In genomic region chr7:135281363-135281949, GRCh38 we compare ENCODE assay signal across 1 cellular context.
TF ChIP-seq lines count a peak whose summit lies in the region.

No MANE protein-coding gene starts in this region.

TF ChIP-seq in K562, 482 proteins besides CTCF, POLR2A, EP300 and RAD21 (continued from another document):
- no peak for TF ChIP-seq PBX2 (CRISPR knock-in tag; IDR thresholded peaks at IDR 0.05; ENCODE audit: low read depth)
- peak; percentile 48; the same call in 1 of the 2 replicates for TF ChIP-seq PBX2 (tag; conservative IDR thresholded peaks at IDR 0.05; ENCODE audit: low read depth)
- TF ChIP-seq NFATC3 (IDR thresholded peaks at IDR 0.05) = no peak
- TF ChIP-seq MBD2 (IDR thresholded peaks at IDR 0.05; ENCODE audit: borderline replicate concordance, low read depth) = no peak
- TF ChIP-seq, protein P1, sequence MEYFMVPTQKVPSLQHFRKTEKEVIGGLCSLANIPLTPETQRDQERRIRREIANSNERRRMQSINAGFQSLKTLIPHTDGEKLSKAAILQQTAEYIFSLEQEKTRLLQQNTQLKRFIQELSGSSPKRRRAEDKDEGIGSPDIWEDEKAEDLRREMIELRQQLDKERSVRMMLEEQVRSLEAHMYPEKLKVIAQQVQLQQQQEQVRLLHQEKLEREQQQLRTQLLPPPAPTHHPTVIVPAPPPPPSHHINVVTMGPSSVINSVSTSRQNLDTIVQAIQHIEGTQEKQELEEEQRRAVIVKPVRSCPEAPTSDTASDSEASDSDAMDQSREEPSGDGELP (CRISPR knock-in tag; IDR thresholded peaks at IDR 0.05; ENCODE audit: borderline replicate concordance) = no peak
- 0 out of 2 replicates have a peak, but pooled peaks have one; percentile 25 for TF ChIP-seq ATF4 (CRISPR knock-in tag; IDR thresholded peaks at IDR 0.05)
- TF ChIP-seq, protein P2, sequence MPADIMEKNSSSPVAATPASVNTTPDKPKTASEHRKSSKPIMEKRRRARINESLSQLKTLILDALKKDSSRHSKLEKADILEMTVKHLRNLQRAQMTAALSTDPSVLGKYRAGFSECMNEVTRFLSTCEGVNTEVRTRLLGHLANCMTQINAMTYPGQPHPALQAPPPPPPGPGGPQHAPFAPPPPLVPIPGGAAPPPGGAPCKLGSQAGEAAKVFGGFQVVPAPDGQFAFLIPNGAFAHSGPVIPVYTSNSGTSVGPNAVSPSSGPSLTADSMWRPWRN (IDR thresholded peaks at IDR 0.05; ENCODE audit: low read depth) = no peak
- peak; percentile 37; the same call in 1 of the 2 replicates for TF ChIP-seq C11orf30 (IDR thresholded peaks at IDR 0.05; ENCODE audit: low read depth)
- no peak for TF ChIP-seq KLF13 (tag; IDR thresholded peaks at IDR 0.05; ENCODE audit: borderline replicate concordance, low read depth)
- TF ChIP-seq ZNF79 (CRISPR knock-in tag; IDR thresholded peaks at IDR 0.05; ENCODE audit: low read depth) = no peak
- TF ChIP-seq HOXB6 (CRISPR knock-in tag; IDR thresholded peaks at IDR 0.05; ENCODE audit: borderline replicate concordance) = no peak
- TF ChIP-seq MAZ (CRISPR knock-in tag; conservative IDR thresholded peaks at IDR 0.05 in 1 of 2, IDR thresholded peaks at IDR 0.05 in 1 of 2) = peak; percentile 23 to 60; a peak in 2 of 4 replicates
- TF ChIP-seq FOXM1 (IDR thresholded peaks at IDR 0.05; ENCODE audit: low read depth) = no peak
- TF ChIP-seq FOXM1 (CRISPR knock-in tag; IDR thresholded peaks at IDR 0.05; ENCODE audit: low read depth) = no peak
- peak; percentile 38 for TF ChIP-seq NEUROD1 (IDR thresholded peaks at IDR 0.05; ENCODE audit: borderline replicate concordance, low read depth, low read length, partially characterized antibody)
- no peak for TF ChIP-seq RREB1 (CRISPR knock-in tag; IDR thresholded peaks at IDR 0.05)
- no peak for TF ChIP-seq ZNF263 (CRISPR knock-in tag; IDR thresholded peaks at IDR 0.05; ENCODE audit: borderline replicate concordance)
- TF ChIP-seq ZNF589 (CRISPR knock-in tag; IDR thresholded peaks at IDR 0.05; ENCODE audit: low read depth) = no peak
- TF ChIP-seq FOXJ2 (tag; IDR thresholded peaks at IDR 0.05) = no peak
- no peak for TF ChIP-seq ETV5 (CRISPR knock-in tag; IDR thresholded peaks at IDR 0.05; ENCODE audit: low read depth)
- no peak for TF ChIP-seq ZNF146 (CRISPR knock-in tag; IDR thresholded peaks at IDR 0.05; ENCODE audit: unreplicated experiment)
- TF ChIP-seq ZKSCAN1 (IDR thresholded peaks at IDR 0.05; ENCODE audit: low read depth, low read length) = no peak
- peak; percentile 59; the same call in 1 of the 2 replicates for TF ChIP-seq CTBP1 (IDR thresholded peaks at IDR 0.05; ENCODE audit: borderline replicate concordance)
